In genomic region chr17:64074704-64075484, GRCh38 we compare ENCODE assay signal across 9 cellular contexts. TPM values are rescaled to one million over a fixed set of nuclear protein-coding genes. Genes with fewer than 3 reads are reported as not detected.
DNase-seq lines count a peak whose midpoint lies in the region; ATAC-seq and TF ChIP-seq lines count a peak whose summit lies in the region.
"Had no signal": no experiment of that assay in that cellular context is flagged by ENCODE, and none has a peak within 500 bp of the region (broad histone marks: within the 10 kb centered on the region; RNA-seq: fewer than 3 reads in every experiment).

No MANE protein-coding gene starts in this region.

- no peak overlapping the region for H3K4me3 Mint-ChIP-seq in T-cell
- H3K4me3 Mint-ChIP-seq in activated T-helper 2 cell treated with anti-CD3 and anti-CD28 coated beads, Interferon-gamma antibody, Interleukin-2, Interleukin-4, amounts not matched to agents 10 μg/mL and 5 μg/mL and 100 μg/mL, durations not matched to agents 14 hours and 24 hours and 36 hours (ENCODE audit: low read depth), result no peak overlapping the region

- H3K27me3 Mint-ChIP-seq in T-cell, result no peaks in the 10 kb centered on the region
- H3K27me3 Mint-ChIP-seq in activated T-helper 2 cell treated with anti-CD3 and anti-CD28 coated beads, Interferon-gamma antibody, Interleukin-2, Interleukin-4, amounts not matched to agents 10 μg/mL and 5 μg/mL and 100 μg/mL, durations not matched to agents 14 hours and 24 hours and 36 hours (ENCODE audit: low read depth), result no peaks in the 10 kb centered on the region

- ATAC-seq in HG02588 (IDR thresholded peaks at IDR 0.05; ENCODE audit: unreplicated experiment), result peak; percentile 8
- ATAC-seq in T-cell (replicated peaks in 1 of 4), result no peak
- ATAC-seq in left lobe of liver, result peak; percentile 77

- TF ChIP-seq CTCF in AG10803 (conservative IDR thresholded peaks at IDR 0.05; ENCODE audit: low read length), result no peak

- POLR2A ChIA-PET in T-cell (lab: Charles Lee), result no interaction called here

- CTCF ChIA-PET in T-cell (lab: Charles Lee), result interaction anchor here (0.6 to 1.4 kb wide), 3 partner anchors 22 to 759 kb away, joined by 3 to 4 read pairs (median 3); no protein-coding TSS in a partner anchor

- H3K9me3 Mint-ChIP-seq in T-cell, result peaks cover 3 to 10% (median 3%) of the 10 kb centered on the region in 3 donors
- peaks cover 10% of the 10 kb centered on the region for H3K9me3 Mint-ChIP-seq in activated T-helper 2 cell treated with anti-CD3 and anti-CD28 coated beads, Interferon-gamma antibody, Interleukin-2, Interleukin-4, amounts not matched to agents 10 μg/mL and 5 μg/mL and 100 μg/mL, durations not matched to agents 14 hours and 24 hours and 36 hours

- peak; percentile 79 for DNase-seq in AG10803 (ENCODE audit: low read depth)
- DNase-seq in T-cell, result no peak
- peak; percentile 71 for DNase-seq in left lobe of liver (ENCODE audit: low spot score)
- no peak for DNase-seq in putamen (ENCODE audit: low spot score)
- no peak for DNase-seq in NCI-H510A treated with DMSO at 0.1 percent for 48 hours (lab: John Stamatoyannopoulos, UW)
- no peak for DNase-seq in activated T-helper 2 cell treated with anti-CD3 and anti-CD28 coated beads, Interferon-gamma antibody, Interleukin-2, Interleukin-4, amounts not matched to agents 10 μg/mL and 5 μg/mL and 100 μg/mL, durations not matched to agents 14 hours and 24 hours and 36 hours (ENCODE audit: low spot score)
- DNase-seq in NCI-H1694 treated with DMSO at 0.1 percent for 48 hours (lab: John Stamatoyannopoulos, UW), result no peak
- DNase-seq: NCI-H82 had no signal

- intact Hi-C loops in activated T-helper 2 cell treated with anti-CD3 and anti-CD28 coated beads, Interferon-gamma antibody, Interleukin-2, Interleukin-4, amounts not matched to agents 10 μg/mL and 5 μg/mL and 100 μg/mL, durations not matched to agents 14 hours and 24 hours and 36 hours (cut with micrococcal nuclease), result no loop called here

- H3K27ac Mint-ChIP-seq in T-cell, result peak overlapping the region; percentile 74 to 88
- no peak overlapping the region for H3K27ac Mint-ChIP-seq in activated T-helper 2 cell treated with anti-CD3 and anti-CD28 coated beads, Interferon-gamma antibody, Interleukin-2, Interleukin-4, amounts not matched to agents 10 μg/mL and 5 μg/mL and 100 μg/mL, durations not matched to agents 14 hours and 24 hours and 36 hours

- H3K36me3 Mint-ChIP-seq in T-cell, result peaks cover 76% of the 10 kb centered on the region
- peaks cover 90% of the 10 kb centered on the region for H3K36me3 Mint-ChIP-seq in activated T-helper 2 cell treated with anti-CD3 and anti-CD28 coated beads, Interferon-gamma antibody, Interleukin-2, Interleukin-4, amounts not matched to agents 10 μg/mL and 5 μg/mL and 100 μg/mL, durations not matched to agents 14 hours and 24 hours and 36 hours (ENCODE audit: low read depth)

- H3K4me1 Mint-ChIP-seq in T-cell, result peaks cover 5 to 34% (median 20%) of the 10 kb centered on the region in 3 donors
- peaks cover 31% of the 10 kb centered on the region for H3K4me1 Mint-ChIP-seq in activated T-helper 2 cell treated with anti-CD3 and anti-CD28 coated beads, Interferon-gamma antibody, Interleukin-2, Interleukin-4, amounts not matched to agents 10 μg/mL and 5 μg/mL and 100 μg/mL, durations not matched to agents 14 hours and 24 hours and 36 hours (ENCODE audit: low read depth)

- H3K4me3 ChIP-seq in AG10803 (ENCODE audit: low read length), result no peak overlapping the region

RNA-seq across cellular contexts. Expression of gene ICAM2, which starts 54.5 kb away (rescaled TPM):
- total RNA-seq in T-cell, result 100 to 1,000 TPM in 3 of 5 donors, 10 to 100 TPM in 2; 69.6 to 132 (median 116) TPM
- 5.3 TPM for total RNA-seq in left lobe of liver
- total RNA-seq in activated T-helper 2 cell treated with anti-CD3 and anti-CD28 coated beads, Interferon-gamma antibody, Interleukin-2, Interleukin-4, amounts not matched to agents 10 μg/mL and 5 μg/mL and 100 μg/mL, durations not matched to agents 14 hours and 24 hours and 36 hours, result 83.2 and 85.6 TPM in 2 replicates

RNA-seq across cellular contexts. Expression of gene ERN1, which starts 55.0 kb away (rescaled TPM):
- total RNA-seq in T-cell (100 to 1,000 TPM in 3 of 5 donors, 10 to 100 TPM in 2; 71.2 to 146 (median 112) TPM), left lobe of liver (30.9 TPM)
- total RNA-seq in activated T-helper 2 cell treated with anti-CD3 and anti-CD28 coated beads, Interferon-gamma antibody, Interleukin-2, Interleukin-4, amounts not matched to agents 10 μg/mL and 5 μg/mL and 100 μg/mL, durations not matched to agents 14 hours and 24 hours and 36 hours, result 91.0 and 93.4 TPM in 2 replicates

Comparison
In these comparisons a context has a peak if more than half of its experiments do, and no peak if none do; other contexts are left out.
1. DNase-seq: peak in AG10803 (single experiment) and left lobe of liver (single experiment); none in T-cell (0 of 34), putamen (single experiment), NCI-H510A treated with DMSO at 0.1 percent for 48 hours (single experiment), activated T-helper 2 cell treated with anti-CD3 and anti-CD28 coated beads, Interferon-gamma antibody, Interleukin-2, Interleukin-4, amounts not matched to agents 10 μg/mL and 5 μg/mL and 100 μg/mL, durations not matched to agents 14 hours and 24 hours and 36 hours (single experiment) and NCI-H1694 treated with DMSO at 0.1 percent for 48 hours (single experiment).
2. ATAC-seq: peak in HG02588 (single experiment) and left lobe of liver (single experiment); none in T-cell (0 of 4).
3. RNA of gene ICAM2, which starts 54.5 kb away (total RNA-seq): 69.6 to 132 TPM in T-cell and 83.2 to 85.6 TPM in activated T-helper 2 cell treated with anti-CD3 and anti-CD28 coated beads, Interferon-gamma antibody, Interleukin-2, Interleukin-4, amounts not matched to agents 10 μg/mL and 5 μg/mL and 100 μg/mL, durations not matched to agents 14 hours and 24 hours and 36 hours; 5.3 TPM in left lobe of liver (single experiment); every median in the first group is over 10 times any median in the second.